In the genomic region with DNA sequence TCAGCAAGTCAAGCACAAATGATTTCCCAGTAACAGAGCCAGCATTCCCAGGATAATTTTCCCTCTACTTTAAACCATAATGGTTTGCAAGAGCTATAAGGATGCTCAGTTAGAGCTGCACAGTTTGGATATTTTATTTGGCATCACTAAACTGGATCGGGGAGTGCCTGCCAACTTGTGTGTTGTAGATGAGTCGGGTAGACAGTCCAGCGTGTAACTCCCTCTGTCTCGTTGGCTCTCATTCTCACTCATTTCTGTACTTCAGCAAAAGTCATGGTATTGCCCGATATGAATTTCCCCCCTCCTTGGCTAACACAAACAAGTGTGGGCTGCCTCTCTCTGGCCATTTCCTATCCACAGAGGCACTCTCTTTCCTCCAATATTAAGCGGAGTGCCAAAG, we compare ENCODE assay signal across 25 cellular contexts.
DNase-seq lines count a peak whose midpoint lies in the region; ATAC-seq and TF ChIP-seq lines count a peak whose summit lies in the region.
"Had no signal": no experiment of that assay in that cellular context is flagged by ENCODE, and none has a peak within 500 bp of the region (broad histone marks: within the 10 kb centered on the region; RNA-seq: fewer than 3 reads in every experiment).

No MANE protein-coding gene starts in this region.

- H3K36me3 Mint-ChIP-seq in natural killer cell treated with Interleukin-12 subunit alpha and Interleukin-12 subunit beta and Interleukin-15 and Interleukin-18, amount 100 ng/mL, for 72 hours, result no peaks in the 10 kb centered on the region
- H3K36me3 Mint-ChIP-seq in natural killer cell, result no peaks in the 10 kb centered on the region
- H3K36me3 Mint-ChIP-seq: activated naive CD8-positive, alpha-beta T cell treated with anti-CD3 and anti-CD28 coated beads for 36 hours; CD8-positive, alpha-beta memory T cell had no signal

- H3K27ac Mint-ChIP-seq in natural killer cell treated with Interleukin-12 subunit alpha and Interleukin-12 subunit beta and Interleukin-15 and Interleukin-18, amount 100 ng/mL, for 72 hours, result peak overlapping the region in 1 of 2 donors; percentile 59
- H3K27ac Mint-ChIP-seq in natural killer cell, result no peak overlapping the region
- H3K27ac Mint-ChIP-seq: activated CD4-positive, alpha-beta T cell treated with anti-CD3 and anti-CD28 coated beads for 36 hours; activated naive CD8-positive, alpha-beta T cell treated with anti-CD3 and anti-CD28 coated beads for 36 hours; B cell; H9; progenitor cell of endocrine pancreas had no signal

- intact Hi-C loops in natural killer cell (cut with micrococcal nuclease) (no loop called here), left ventricle myocardium superior (cut with micrococcal nuclease) (no loop called here), aorta (cut with DNase I) (no loop called here)

- peaks cover 0 to 3% of the 10 kb centered on the region in 2 donors for H3K4me1 ChIP-seq in aorta (ENCODE audit: control insufficient read depth in 1 of 2, insufficient read depth in 2 of 2, low read length in 2 of 2)

- no peak overlapping the region for H3K4me3 ChIP-seq in aorta (ENCODE audit: low read length in 2 of 2)
- H3K4me3 ChIP-seq: lung, tibial artery had no signal

- H3K27ac ChIP-seq in aorta (ENCODE audit: low read depth in 1 of 2, low read length in 2 of 2), result no peak overlapping the region

- peak overlapping the region; percentile 9 for H3K4me3 Mint-ChIP-seq in natural killer cell treated with Interleukin-12 subunit alpha and Interleukin-12 subunit beta and Interleukin-15 and Interleukin-18, amount 100 ng/mL, for 72 hours
- no peak overlapping the region for H3K4me3 Mint-ChIP-seq in natural killer cell
- H3K4me3 Mint-ChIP-seq: activated CD4-positive, alpha-beta T cell treated with anti-CD3 and anti-CD28 coated beads for 36 hours; activated naive CD8-positive, alpha-beta T cell treated with anti-CD3 and anti-CD28 coated beads for 36 hours; B cell; CD8-positive, alpha-beta memory T cell; central memory CD8-positive, alpha-beta T cell; H9 had no signal

- ATAC-seq in natural killer cell treated with Interleukin-12 subunit alpha and Interleukin-12 subunit beta and Interleukin-15 and Interleukin-18, amount 100 ng/mL, for 72 hours, result peak in 1 of 2 donors; percentile 57
- ATAC-seq in natural killer cell (no peak), left ventricle myocardium superior (peak; percentile 80), aorta (ENCODE audit: low FRiP score) (peak; percentile 54)
- ATAC-seq: activated CD4-positive, alpha-beta T cell treated with anti-CD3 and anti-CD28 coated beads for 36 hours had no signal

- no peak for DNase-seq in natural killer cell treated with Interleukin-12 subunit alpha and Interleukin-12 subunit beta and Interleukin-15 and Interleukin-18, amount 100 ng/mL, for 72 hours (ENCODE audit: low spot score)
- DNase-seq in natural killer cell (no peak), cerebellar cortex (ENCODE audit: low spot score) (peak; percentile 36), left ventricle myocardium superior (peak; percentile 27), aorta (peak in 1 of 2 donors; percentile 59), T-helper 9 cell (no peak), AG08396 (ENCODE audit: low spot score) (no peak), NCI-H2196 treated with DMSO at 0.1 percent for 48 hours (lab: John Stamatoyannopoulos, UW; ENCODE audit: unreplicated experiment) (no peak)
- DNase-seq: activated CD4-positive, alpha-beta T cell treated with anti-CD3 and anti-CD28 coated beads for 36 hours; activated effector memory CD4-positive, alpha-beta T cell treated with anti-CD3 and anti-CD28 coated beads, Interleukin-2, amount 50 U/mL, for 16 hours; activated naive CD8-positive, alpha-beta T cell treated with anti-CD3 and anti-CD28 coated beads for 36 hours; activated T-cell treated with anti-CD3 and anti-CD28 coated beads, Interleukin-2, amount 50 U/mL, for 1 hour; CD8-positive, alpha-beta memory T cell; DMS 273 treated with DMSO at 0.1 percent for 48 hours; H9; KG1; NCI-H1436; NCI-H2081 treated with DMSO at 0.1 percent for 48 hours; stimulated activated CD4-positive, alpha-beta T cell treated with anti-CD3 and anti-CD28 coated beads, Interleukin-15, amount 100 ng/mL, for 24 hours; stimulated activated naive CD4-positive, alpha-beta T cell treated with Interleukin-2 at 50 U/mL for 16 hours had no signal

- no peak for TF ChIP-seq CTCF in natural killer cell (IDR thresholded peaks at IDR 0.05)

- no peaks in the 10 kb centered on the region for H3K27me3 ChIP-seq in aorta (ENCODE audit: control insufficient read depth in 1 of 2, insufficient read depth in 2 of 2, low read length in 1 of 2)
- H3K27me3 ChIP-seq: tibial artery had no signal

- H3K4me1 Mint-ChIP-seq in natural killer cell treated with Interleukin-12 subunit alpha and Interleukin-12 subunit beta and Interleukin-15 and Interleukin-18, amount 100 ng/mL, for 72 hours (ENCODE audit: low read depth in 2 of 2), result peaks cover 36 to 37% of the 10 kb centered on the region in 2 donors
- peaks cover 0 to 9% of the 10 kb centered on the region in 2 donors for H3K4me1 Mint-ChIP-seq in natural killer cell
- H3K4me1 Mint-ChIP-seq: B cell, H9 had no signal

- H3K36me3 ChIP-seq in aorta (ENCODE audit: control insufficient read depth in 1 of 2, insufficient read depth in 2 of 2, low read length in 1 of 2), result no peaks in the 10 kb centered on the region
- H3K36me3 ChIP-seq: tibial artery had no signal

- no peaks in the 10 kb centered on the region for H3K27me3 Mint-ChIP-seq in natural killer cell treated with Interleukin-12 subunit alpha and Interleukin-12 subunit beta and Interleukin-15 and Interleukin-18, amount 100 ng/mL, for 72 hours
- no peaks in the 10 kb centered on the region for H3K27me3 Mint-ChIP-seq in natural killer cell (ENCODE audit: low read depth in 2 of 2)
- H3K27me3 Mint-ChIP-seq: activated CD4-positive, alpha-beta T cell treated with anti-CD3 and anti-CD28 coated beads for 36 hours; B cell; CD8-positive, alpha-beta memory T cell; central memory CD8-positive, alpha-beta T cell had no signal

- no peaks in the 10 kb centered on the region for H3K9me3 Mint-ChIP-seq in natural killer cell treated with Interleukin-12 subunit alpha and Interleukin-12 subunit beta and Interleukin-15 and Interleukin-18, amount 100 ng/mL, for 72 hours
- no peaks in the 10 kb centered on the region for H3K9me3 Mint-ChIP-seq in natural killer cell
- H3K9me3 Mint-ChIP-seq: activated naive CD8-positive, alpha-beta T cell treated with anti-CD3 and anti-CD28 coated beads for 36 hours; CD8-positive, alpha-beta memory T cell; central memory CD8-positive, alpha-beta T cell; H9 had no signal

- WGBS in aorta, 2 donors, result 9% methylated on average over 6 of the region's 6 CpGs

- no peaks in the 10 kb centered on the region for H3K9me3 ChIP-seq in aorta (ENCODE audit: control insufficient read depth, low read length)
- H3K9me3 ChIP-seq: tibial artery had no signal

Comparison
In these comparisons a context has a peak if more than half of its experiments do, and no peak if none do; other contexts are left out.
1. ATAC-seq: peak in left ventricle myocardium superior (single experiment) and aorta (single experiment); none in natural killer cell (0 of 3).
2. DNase-seq: peak in cerebellar cortex (single experiment) and left ventricle myocardium superior (single experiment); none in natural killer cell treated with Interleukin-12 subunit alpha and Interleukin-12 subunit beta and Interleukin-15 and Interleukin-18, amount 100 ng/mL, for 72 hours (single experiment), natural killer cell (single experiment), T-helper 9 cell (single experiment), AG08396 (single experiment) and NCI-H2196 treated with DMSO at 0.1 percent for 48 hours (single experiment).